In genomic region chr6:136469154-136469553, GRCh38 we compare ENCODE assay signal across 33 cellular contexts.
"Had no signal": no experiment of that assay in that cellular context is flagged by ENCODE, and none has a peak within 500 bp of the region (broad histone marks: within the 10 kb centered on the region; RNA-seq: fewer than 3 reads in every experiment).

No MANE protein-coding gene starts in this region.

- H3K36me3 Mint-ChIP-seq: activated naive CD4-positive, alpha-beta T cell treated with anti-CD3 and anti-CD28 coated beads, Interleukin-2, amount 10 ng/mL, durations not matched to agents 7 days and 5 days; activated naive CD8-positive, alpha-beta T cell; WTC11 had no signal

- ATAC-seq: activated CD4-positive, alpha-beta T cell treated with anti-CD3 and anti-CD28 coated beads for 36 hours; activated CD4-positive, CD25-positive, alpha-beta regulatory T cell treated with anti-CD3 and anti-CD28 coated beads, Interleukin-2, amount 50 U/mL, for 24 hours; activated CD8-positive, alpha-beta T cell treated with anti-CD3 and anti-CD28 coated beads, Interleukin-2, amount 10 ng/mL, durations not matched to agents 7 days and 5 days; activated naive CD8-positive, alpha-beta T cell treated with anti-CD3 and anti-CD28 coated beads, Interleukin-2, amount 50 U/mL, for 24 hours; PC-3; WTC11 had no signal

- H3K9me3 Mint-ChIP-seq: activated CD4-positive, alpha-beta T cell treated with anti-CD3 and anti-CD28 coated beads, Interleukin-2, amount 10 ng/mL, durations not matched to agents 7 days and 5 days; activated naive CD4-positive, alpha-beta T cell treated with anti-CD3 and anti-CD28 coated beads, Interleukin-2, amount 10 ng/mL, durations not matched to agents 7 days and 5 days; activated naive CD8-positive, alpha-beta T cell treated with anti-CD3 and anti-CD28 coated beads, Interleukin-2, amount 50 U/mL, for 24 hours; central memory CD8-positive, alpha-beta T cell; T-helper 1 cell treated with Interleukin-12 subunit alpha and Interleukin-12 subunit beta and Interleukin-4 antibody, amounts not matched to agents 30 μg/mL and 1 μg/mL, for 36 hours; T-helper 2 cell treated with Interferon-gamma antibody and Interleukin-4, amounts not matched to agents 5 μg/mL and 100 μg/mL, for 36 hours; WTC11 had no signal

- H3K27ac ChIP-seq: brain microvascular endothelial cell, Peyer's patch, SJSA1 had no signal

- H3K27ac Mint-ChIP-seq: activated CD4-positive, alpha-beta T cell treated with anti-CD3 and anti-CD28 coated beads for 36 hours; activated CD4-positive, alpha-beta T cell treated with anti-CD3 and anti-CD28 coated beads, Interleukin-2, amount 10 ng/mL, durations not matched to agents 7 days and 5 days; activated CD8-positive, alpha-beta T cell treated with anti-CD3 and anti-CD28 coated beads, Interleukin-2, amount 10 ng/mL, durations not matched to agents 7 days and 5 days; activated naive CD4-positive, alpha-beta T cell treated with anti-CD3 and anti-CD28 coated beads, Interleukin-2, amount 10 ng/mL, durations not matched to agents 7 days and 5 days; activated naive CD8-positive, alpha-beta T cell; activated naive CD8-positive, alpha-beta T cell treated with anti-CD3 and anti-CD28 coated beads, Interleukin-2, amount 50 U/mL, for 24 hours; T-helper 1 cell treated with Interleukin-12 subunit alpha and Interleukin-12 subunit beta and Interleukin-4 antibody, amounts not matched to agents 30 μg/mL and 1 μg/mL, for 36 hours; T-helper 2 cell treated with Interferon-gamma antibody and Interleukin-4, amounts not matched to agents 5 μg/mL and 100 μg/mL, for 36 hours had no signal

- DNase-seq: activated CD4-positive, alpha-beta T cell treated with anti-CD3 and anti-CD28 coated beads for 36 hours; activated CD4-positive, alpha-beta T cell treated with anti-CD3 and anti-CD28 coated beads, Interleukin-2, amount 10 ng/mL, durations not matched to agents 7 days and 5 days; activated CD4-positive, alpha-beta T cell treated with anti-CD3 and anti-CD28 coated beads, Interleukin-2, amount 50 U/mL, for 48 hours; activated CD8-positive, alpha-beta memory T cell treated with anti-CD3 and anti-CD28 coated beads, Interleukin-2, amount 50 U/mL, for 4 hours; activated CD8-positive, alpha-beta T cell treated with anti-CD3 and anti-CD28 coated beads, Interleukin-2, amount 10 ng/mL, durations not matched to agents 7 days and 5 days; activated effector memory CD4-positive, alpha-beta T cell treated with Interleukin-2 at 50 U/mL for 16 hours; activated naive CD4-positive, alpha-beta T cell treated with anti-CD3 and anti-CD28 coated beads, Interleukin-2, amount 10 ng/mL, durations not matched to agents 7 days and 5 days; activated naive CD8-positive, alpha-beta T cell treated with anti-CD3 and anti-CD28 coated beads, Interleukin-2, amount 50 U/mL, for 24 hours; activated T-cell treated with anti-CD3 and anti-CD28 coated beads, Interleukin-2, amount 50 U/mL, for 48 hours; aorta; brain microvascular endothelial cell; Kasumi-1; MG63; NCI-H1048; NCI-H1436 treated with DMSO at 0.1 percent for 48 hours; NCI-H1694 treated with DMSO at 0.1 percent for 48 hours; NCI-H2029; NCI-H510A; NCI-H526; NCI-H748 treated with DMSO at 0.1 percent for 48 hours; NK-92 treated with Interleukin-12 subunit alpha and Interleukin-12 subunit beta, amount 100 ng/mL, for 24 hours; PC-3; Peyer's patch; RPMI8226; SHP77 treated with DMSO at 0.1 percent for 48 hours; SK-N-SH had no signal

- H3K4me3 Mint-ChIP-seq: activated CD4-positive, alpha-beta T cell treated with anti-CD3 and anti-CD28 coated beads for 36 hours; activated CD4-positive, alpha-beta T cell treated with anti-CD3 and anti-CD28 coated beads, Interleukin-2, amount 10 ng/mL, durations not matched to agents 7 days and 5 days; activated CD8-positive, alpha-beta T cell treated with anti-CD3 and anti-CD28 coated beads, Interleukin-2, amount 10 ng/mL, durations not matched to agents 7 days and 5 days; activated naive CD4-positive, alpha-beta T cell treated with anti-CD3 and anti-CD28 coated beads, Interleukin-2, amount 10 ng/mL, durations not matched to agents 7 days and 5 days; activated naive CD8-positive, alpha-beta T cell; activated naive CD8-positive, alpha-beta T cell treated with anti-CD3 and anti-CD28 coated beads, Interleukin-2, amount 50 U/mL, for 24 hours; central memory CD8-positive, alpha-beta T cell; T-helper 1 cell treated with Interleukin-12 subunit alpha and Interleukin-12 subunit beta and Interleukin-4 antibody, amounts not matched to agents 30 μg/mL and 1 μg/mL, for 36 hours; T-helper 2 cell treated with Interferon-gamma antibody and Interleukin-4, amounts not matched to agents 5 μg/mL and 100 μg/mL, for 36 hours; WTC11 had no signal
